12 cellular contexts compared by ENCODE assay signal in the genomic region with DNA sequence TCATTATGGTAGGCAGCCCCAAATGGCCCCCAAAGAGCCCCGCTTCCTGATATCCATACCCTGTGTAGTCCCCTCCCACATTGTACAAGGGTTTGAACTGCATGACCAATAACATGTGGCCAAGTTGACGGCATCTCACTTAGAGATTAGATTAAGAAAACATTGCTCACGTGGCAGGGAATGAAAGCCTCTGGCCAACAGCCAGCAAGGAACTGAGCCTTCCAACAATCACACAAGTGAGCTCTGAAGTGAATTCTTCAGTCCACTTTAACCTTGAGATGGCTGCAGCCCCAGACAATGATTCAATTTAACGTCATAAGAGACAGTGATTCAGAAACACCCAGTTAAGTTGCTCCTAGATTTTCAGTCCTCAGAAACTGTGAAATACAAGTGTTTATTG.
A peak's percentile ranks its signal among the peaks of the same experiment; 100 is the strongest.
DNase-seq lines count a peak whose midpoint lies in the region; ATAC-seq lines count a peak whose summit lies in the region.
"Had no signal": no experiment of that assay in that cellular context is flagged by ENCODE, and none has a peak within 500 bp of the region (broad histone marks: within the 10 kb centered on the region; RNA-seq: fewer than 3 reads in every experiment).

No MANE protein-coding gene starts in this region.

- no peak for ATAC-seq in GM21526 (IDR thresholded peaks at IDR 0.05; ENCODE audit: low FRiP score, unreplicated experiment)
- ATAC-seq: activated CD8-positive, alpha-beta T cell treated with anti-CD3 and anti-CD28 coated beads, Interleukin-2, amount 10 ng/mL, durations not matched to agents 7 days and 5 days; naive thymus-derived CD8-positive, alpha-beta T cell had no signal

- DNase-seq in Daoy (ENCODE audit: low read depth) (peak; percentile 88), RPMI7951 (ENCODE audit: low read depth) (peak; percentile 88), fibroblast of peridontal ligament (ENCODE audit: extremely low read depth) (peak; percentile 93), renal cortical epithelial cell (ENCODE audit: low read depth) (peak; percentile 22), anterior cingulate cortex (lab: John Stamatoyannopoulos, UW) (no peak), head of caudate nucleus (no peak)
- DNase-seq in activated naive CD4-positive, alpha-beta T cell treated with anti-CD3 and anti-CD28 coated beads, Interleukin-2, amount 50 U/mL, for 16 hours: no peak
- DNase-seq: activated CD8-positive, alpha-beta T cell treated with anti-CD3 and anti-CD28 coated beads, Interleukin-2, amount 10 ng/mL, durations not matched to agents 7 days and 5 days; endodermal cell; naive thymus-derived CD8-positive, alpha-beta T cell; NCI-H524 treated with DMSO at 0.1 percent for 48 hours had no signal

- intact Hi-C loops in head of caudate nucleus (cut with DNase I): no loop called here

Comparison
In these comparisons a context has a peak if more than half of its experiments do, and no peak if none do; other contexts are left out.
1. DNase-seq: peak in Daoy (single experiment), RPMI7951 (single experiment), fibroblast of peridontal ligament (single experiment) and renal cortical epithelial cell (single experiment); none in anterior cingulate cortex (0 of 58), head of caudate nucleus (0 of 42) and activated naive CD4-positive, alpha-beta T cell treated with anti-CD3 and anti-CD28 coated beads, Interleukin-2, amount 50 U/mL, for 16 hours (single experiment).